ENCODE assay signal across 1 cellular context in genomic region chr19:796692-797527, GRCh38.
TF ChIP-seq lines count a peak whose summit lies in the region.

Gene PTBP1, plus strand, starts transcription at chr19:797452. Its CDS starts 46 bp downstream, at chr19:797498.

TF ChIP-seq in HepG2, 621 proteins besides CTCF, POLR2A, EP300 and RAD21 (continued from another document and continues in another):
- TF ChIP-seq, protein P1, sequence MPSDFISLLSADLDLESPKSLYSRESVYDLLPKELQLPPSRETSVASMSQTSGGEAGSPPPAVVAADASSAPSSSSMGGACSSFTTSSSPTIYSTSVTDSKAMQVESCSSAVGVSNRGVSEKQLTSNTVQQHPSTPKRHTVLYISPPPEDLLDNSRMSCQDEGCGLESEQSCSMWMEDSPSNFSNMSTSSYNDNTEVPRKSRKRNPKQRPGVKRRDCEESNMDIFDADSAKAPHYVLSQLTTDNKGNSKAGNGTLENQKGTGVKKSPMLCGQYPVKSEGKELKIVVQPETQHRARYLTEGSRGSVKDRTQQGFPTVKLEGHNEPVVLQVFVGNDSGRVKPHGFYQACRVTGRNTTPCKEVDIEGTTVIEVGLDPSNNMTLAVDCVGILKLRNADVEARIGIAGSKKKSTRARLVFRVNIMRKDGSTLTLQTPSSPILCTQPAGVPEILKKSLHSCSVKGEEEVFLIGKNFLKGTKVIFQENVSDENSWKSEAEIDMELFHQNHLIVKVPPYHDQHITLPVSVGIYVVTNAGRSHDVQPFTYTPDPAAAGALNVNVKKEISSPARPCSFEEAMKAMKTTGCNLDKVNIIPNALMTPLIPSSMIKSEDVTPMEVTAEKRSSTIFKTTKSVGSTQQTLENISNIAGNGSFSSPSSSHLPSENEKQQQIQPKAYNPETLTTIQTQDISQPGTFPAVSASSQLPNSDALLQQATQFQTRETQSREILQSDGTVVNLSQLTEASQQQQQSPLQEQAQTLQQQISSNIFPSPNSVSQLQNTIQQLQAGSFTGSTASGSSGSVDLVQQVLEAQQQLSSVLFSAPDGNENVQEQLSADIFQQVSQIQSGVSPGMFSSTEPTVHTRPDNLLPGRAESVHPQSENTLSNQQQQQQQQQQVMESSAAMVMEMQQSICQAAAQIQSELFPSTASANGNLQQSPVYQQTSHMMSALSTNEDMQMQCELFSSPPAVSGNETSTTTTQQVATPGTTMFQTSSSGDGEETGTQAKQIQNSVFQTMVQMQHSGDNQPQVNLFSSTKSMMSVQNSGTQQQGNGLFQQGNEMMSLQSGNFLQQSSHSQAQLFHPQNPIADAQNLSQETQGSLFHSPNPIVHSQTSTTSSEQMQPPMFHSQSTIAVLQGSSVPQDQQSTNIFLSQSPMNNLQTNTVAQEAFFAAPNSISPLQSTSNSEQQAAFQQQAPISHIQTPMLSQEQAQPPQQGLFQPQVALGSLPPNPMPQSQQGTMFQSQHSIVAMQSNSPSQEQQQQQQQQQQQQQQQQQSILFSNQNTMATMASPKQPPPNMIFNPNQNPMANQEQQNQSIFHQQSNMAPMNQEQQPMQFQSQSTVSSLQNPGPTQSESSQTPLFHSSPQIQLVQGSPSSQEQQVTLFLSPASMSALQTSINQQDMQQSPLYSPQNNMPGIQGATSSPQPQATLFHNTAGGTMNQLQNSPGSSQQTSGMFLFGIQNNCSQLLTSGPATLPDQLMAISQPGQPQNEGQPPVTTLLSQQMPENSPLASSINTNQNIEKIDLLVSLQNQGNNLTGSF (CRISPR knock-in tag; IDR thresholded peaks at IDR 0.05) = peak; percentile 58; the same call in 1 of the 2 replicates
- TF ChIP-seq FOXA1 (IDR thresholded peaks at IDR 0.05) (no peak), FOXA1 (CRISPR knock-in tag; IDR thresholded peaks at IDR 0.05) (no peak; the same call in 1 of the 2 replicates), MAZ (IDR thresholded peaks at IDR 0.05; ENCODE audit: borderline replicate concordance, low read depth, low read length) (peak; percentile 38; the same call in 1 of the 2 replicates), MAZ (CRISPR knock-in tag; IDR thresholded peaks at IDR 0.05; ENCODE audit: low read depth) (no peak; the same call in 1 of the 2 replicates), BORCS8-MEF2B (CRISPR knock-in tag; IDR thresholded peaks at IDR 0.05) (no peak), SPEN (CRISPR knock-in tag; IDR thresholded peaks at IDR 0.05; ENCODE audit: low read depth) (peak; percentile 90; the same call in 1 of the 2 replicates), U2AF2 (IDR thresholded peaks at IDR 0.05; ENCODE audit: low read depth, low read length) (no peak), ZNF558 (CRISPR knock-in tag; IDR thresholded peaks at IDR 0.05; ENCODE audit: borderline replicate concordance) (no peak), ZSCAN25 (CRISPR knock-in tag; IDR thresholded peaks at IDR 0.05) (peak; percentile 71; the same call in 1 of the 2 replicates), CCAR2 (optimal IDR thresholded peaks at IDR 0.05; ENCODE audit: low read depth, low read length) (no peak), SETDB1 (CRISPR knock-in tag; IDR thresholded peaks at IDR 0.05; ENCODE audit: borderline replicate concordance) (no peak), KLF6 (CRISPR knock-in tag; IDR thresholded peaks at IDR 0.05) (peak; percentile 63), NR2F2 (IDR thresholded peaks at IDR 0.05; ENCODE audit: borderline replicate concordance, low read depth) (no peak; the same call in 1 of the 2 replicates), KDM5A (IDR thresholded peaks at IDR 0.05; ENCODE audit: borderline replicate concordance, low read length) (no peak; the same call in 1 of the 2 replicates), ATRX (CRISPR knock-in tag; IDR thresholded peaks at IDR 0.05; ENCODE audit: borderline replicate concordance) (no peak), NFE2L2 (IDR thresholded peaks at IDR 0.05; ENCODE audit: low read length) (no peak), SOX13 (IDR thresholded peaks at IDR 0.05) (no peak), SOX13 (CRISPR knock-in tag; conservative IDR thresholded peaks at IDR 0.05 in 1 of 2, IDR thresholded peaks at IDR 0.05 in 1 of 2) (peak in 1 of 2 experiments; percentile 31; a peak in 1 of 4 replicates), GPBP1L1 (CRISPR knock-in tag; IDR thresholded peaks at IDR 0.05) (no peak), ZNF501 (CRISPR knock-in tag; IDR thresholded peaks at IDR 0.05) (peak; percentile 86), HMG20B (CRISPR knock-in tag; conservative IDR thresholded peaks at IDR 0.05) (no peak), ZBTB33 (CRISPR knock-in tag; IDR thresholded peaks at IDR 0.05) (peak; percentile 68; the same call in 1 of the 2 replicates), ZNF652 (CRISPR knock-in tag; IDR thresholded peaks at IDR 0.05; ENCODE audit: borderline replicate concordance, low read depth) (no peak), DMTF1 (CRISPR knock-in tag; IDR thresholded peaks at IDR 0.05) (no peak), ZNF484 (CRISPR knock-in tag; IDR thresholded peaks at IDR 0.05; ENCODE audit: borderline replicate concordance, low read depth) (no peak), ZNF251 (CRISPR knock-in tag; IDR thresholded peaks at IDR 0.05) (no peak), ZNF878 (CRISPR knock-in tag; IDR thresholded peaks at IDR 0.05) (peak; percentile 81), IRF2 (CRISPR knock-in tag; IDR thresholded peaks at IDR 0.05) (peak; percentile 89), HMGXB3 (CRISPR knock-in tag; IDR thresholded peaks at IDR 0.05; ENCODE audit: borderline replicate concordance) (peak; percentile 94)
- TF ChIP-seq, protein P2, sequence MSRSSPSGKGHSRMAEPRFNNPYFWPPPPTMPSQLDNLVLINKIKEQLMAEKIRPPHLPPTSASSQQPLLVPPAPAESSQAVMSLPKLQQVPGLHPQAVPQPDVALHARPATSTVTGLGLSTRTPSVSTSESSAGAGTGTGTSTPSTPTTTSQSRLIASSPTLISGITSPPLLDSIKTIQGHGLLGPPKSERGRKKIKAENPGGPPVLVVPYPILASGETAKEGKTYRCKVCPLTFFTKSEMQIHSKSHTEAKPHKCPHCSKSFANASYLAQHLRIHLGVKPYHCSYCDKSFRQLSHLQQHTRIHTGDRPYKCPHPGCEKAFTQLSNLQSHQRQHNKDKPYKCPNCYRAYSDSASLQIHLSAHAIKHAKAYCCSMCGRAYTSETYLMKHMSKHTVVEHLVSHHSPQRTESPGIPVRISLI (CRISPR knock-in tag; IDR thresholded peaks at IDR 0.05; ENCODE audit: borderline replicate concordance) = no peak
- TF ChIP-seq, protein P3, sequence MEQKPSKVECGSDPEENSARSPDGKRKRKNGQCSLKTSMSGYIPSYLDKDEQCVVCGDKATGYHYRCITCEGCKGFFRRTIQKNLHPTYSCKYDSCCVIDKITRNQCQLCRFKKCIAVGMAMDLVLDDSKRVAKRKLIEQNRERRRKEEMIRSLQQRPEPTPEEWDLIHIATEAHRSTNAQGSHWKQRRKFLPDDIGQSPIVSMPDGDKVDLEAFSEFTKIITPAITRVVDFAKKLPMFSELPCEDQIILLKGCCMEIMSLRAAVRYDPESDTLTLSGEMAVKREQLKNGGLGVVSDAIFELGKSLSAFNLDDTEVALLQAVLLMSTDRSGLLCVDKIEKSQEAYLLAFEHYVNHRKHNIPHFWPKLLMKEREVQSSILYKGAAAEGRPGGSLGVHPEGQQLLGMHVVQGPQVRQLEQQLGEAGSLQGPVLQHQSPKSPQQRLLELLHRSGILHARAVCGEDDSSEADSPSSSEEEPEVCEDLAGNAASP (CRISPR knock-in tag; IDR thresholded peaks at IDR 0.05; ENCODE audit: borderline replicate concordance) = peak; percentile 43; the same call in 1 of the 2 replicates
- TF ChIP-seq, protein P4, sequence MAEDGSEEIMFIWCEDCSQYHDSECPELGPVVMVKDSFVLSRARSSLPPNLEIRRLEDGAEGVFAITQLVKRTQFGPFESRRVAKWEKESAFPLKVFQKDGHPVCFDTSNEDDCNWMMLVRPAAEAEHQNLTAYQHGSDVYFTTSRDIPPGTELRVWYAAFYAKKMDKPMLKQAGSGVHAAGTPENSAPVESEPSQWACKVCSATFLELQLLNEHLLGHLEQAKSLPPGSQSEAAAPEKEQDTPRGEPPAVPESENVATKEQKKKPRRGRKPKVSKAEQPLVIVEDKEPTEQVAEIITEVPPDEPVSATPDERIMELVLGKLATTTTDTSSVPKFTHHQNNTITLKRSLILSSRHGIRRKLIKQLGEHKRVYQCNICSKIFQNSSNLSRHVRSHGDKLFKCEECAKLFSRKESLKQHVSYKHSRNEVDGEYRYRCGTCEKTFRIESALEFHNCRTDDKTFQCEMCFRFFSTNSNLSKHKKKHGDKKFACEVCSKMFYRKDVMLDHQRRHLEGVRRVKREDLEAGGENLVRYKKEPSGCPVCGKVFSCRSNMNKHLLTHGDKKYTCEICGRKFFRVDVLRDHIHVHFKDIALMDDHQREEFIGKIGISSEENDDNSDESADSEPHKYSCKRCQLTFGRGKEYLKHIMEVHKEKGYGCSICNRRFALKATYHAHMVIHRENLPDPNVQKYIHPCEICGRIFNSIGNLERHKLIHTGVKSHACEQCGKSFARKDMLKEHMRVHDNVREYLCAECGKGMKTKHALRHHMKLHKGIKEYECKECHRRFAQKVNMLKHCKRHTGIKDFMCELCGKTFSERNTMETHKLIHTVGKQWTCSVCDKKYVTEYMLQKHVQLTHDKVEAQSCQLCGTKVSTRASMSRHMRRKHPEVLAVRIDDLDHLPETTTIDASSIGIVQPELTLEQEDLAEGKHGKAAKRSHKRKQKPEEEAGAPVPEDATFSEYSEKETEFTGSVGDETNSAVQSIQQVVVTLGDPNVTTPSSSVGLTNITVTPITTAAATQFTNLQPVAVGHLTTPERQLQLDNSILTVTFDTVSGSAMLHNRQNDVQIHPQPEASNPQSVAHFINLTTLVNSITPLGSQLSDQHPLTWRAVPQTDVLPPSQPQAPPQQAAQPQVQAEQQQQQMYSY (CRISPR knock-in tag; IDR thresholded peaks at IDR 0.05) = no peak
- TF ChIP-seq, protein P5, sequence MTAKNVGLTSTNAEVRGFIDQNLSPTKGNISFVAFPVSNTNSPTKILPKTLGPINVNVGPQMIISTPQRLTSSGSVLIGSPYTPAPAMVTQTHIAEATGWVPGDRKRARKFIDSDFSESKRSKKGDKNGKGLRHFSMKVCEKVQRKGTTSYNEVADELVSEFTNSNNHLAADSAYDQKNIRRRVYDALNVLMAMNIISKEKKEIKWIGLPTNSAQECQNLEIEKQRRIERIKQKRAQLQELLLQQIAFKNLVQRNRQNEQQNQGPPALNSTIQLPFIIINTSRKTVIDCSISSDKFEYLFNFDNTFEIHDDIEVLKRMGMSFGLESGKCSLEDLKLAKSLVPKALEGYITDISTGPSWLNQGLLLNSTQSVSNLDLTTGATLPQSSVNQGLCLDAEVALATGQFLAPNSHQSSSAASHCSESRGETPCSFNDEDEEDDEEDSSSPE (CRISPR knock-in tag; IDR thresholded peaks at IDR 0.05) = peak; percentile 96
